ENCODE assay signal across 17 cellular contexts in genomic region chr13:35961461-35962220, GRCh38.
DNase-seq lines count a peak whose midpoint lies in the region; ATAC-seq, FAIRE-seq and TF ChIP-seq lines count a peak whose summit lies in the region.
"Had no signal": no experiment of that assay in that cellular context is flagged by ENCODE, and none has a peak within 500 bp of the region (broad histone marks: within the 10 kb centered on the region; RNA-seq: fewer than 3 reads in every experiment).

No MANE protein-coding gene starts in this region.

- 63% methylated on average over 5 of the region's 5 CpGs for WGBS in right lobe of liver (ENCODE audit: insufficient coverage, low coverage, low lambda C conversion rate, missing lambda C conversion rate)
- 77 to 79% (median 78%) methylated on average over 5 of the region's 5 CpGs for WGBS in small intestine, 3 donors

- no peaks in the 10 kb centered on the region for H3K9me3 Mint-ChIP-seq in activated CD4-positive, alpha-beta T cell treated with anti-CD3 and anti-CD28 coated beads, Interleukin-2, amount 10 ng/mL, durations not matched to agents 7 days and 5 days

- H3K4me1 Mint-ChIP-seq in activated CD4-positive, alpha-beta T cell treated with anti-CD3 and anti-CD28 coated beads, Interleukin-2, amount 10 ng/mL, durations not matched to agents 7 days and 5 days, result no peaks in the 10 kb centered on the region
- H3K4me1 Mint-ChIP-seq: stimulated activated memory B cell treated with anti-CD40 and anti-IgM and Interleukin-4, amounts not matched to agents 10 μg/mL and 1 μg/mL and 100 μg/mL, for 72 hours had no signal

- peak; percentile 8; the same call in 1 of the 2 replicates for TF ChIP-seq CTCF in AG04450 (IDR thresholded peaks at IDR 0.05; ENCODE audit: low read depth, low read length)
- TF ChIP-seq CTCF in LNCaP clone FGC (IDR thresholded peaks at IDR 0.05; ENCODE audit: control insufficient read depth, extremely low read depth, insufficient read depth), result 0 out of 2 replicates have a peak, but pooled peaks have one; percentile 21
- TF ChIP-seq CTCF in choroid plexus epithelial cell (conservative IDR thresholded peaks at IDR 0.05; ENCODE audit: low read depth, low read length), result peak; percentile 47
- peak; percentile 7 to 22 (median 20) for TF ChIP-seq CTCF in right lobe of liver (IDR thresholded peaks at IDR 0.05)

- H3K27ac ChIP-seq in AG04450 (ENCODE audit: low read depth, low read length) (no peak overlapping the region), right lobe of liver (no peak overlapping the region), small intestine (ENCODE audit: low read depth in 1 of 2, low read length in 1 of 2) (no peak overlapping the region)
- H3K27ac ChIP-seq: BLaER1 treated with 17β-estradiol and CSF1 and Interleukin-3, amounts not matched to agents 10 nM and 100 nM; prostate gland had no signal

- no peaks in the 10 kb centered on the region for H3K36me3 Mint-ChIP-seq in activated CD4-positive, alpha-beta T cell treated with anti-CD3 and anti-CD28 coated beads, Interleukin-2, amount 10 ng/mL, durations not matched to agents 7 days and 5 days (ENCODE audit: low read depth)
- H3K36me3 Mint-ChIP-seq: stimulated activated memory B cell treated with anti-CD40 and anti-IgM and Interleukin-4, amounts not matched to agents 10 μg/mL and 1 μg/mL and 100 μg/mL, for 72 hours had no signal

- H3K9me3 ChIP-seq in AG04450 (ENCODE audit: control insufficient read depth, insufficient read depth, low read length), result no peaks in the 10 kb centered on the region
- no peaks in the 10 kb centered on the region for H3K9me3 ChIP-seq in right lobe of liver
- H3K9me3 ChIP-seq in small intestine (ENCODE audit: control insufficient read depth, low read depth), result peaks cover 1% of the 10 kb centered on the region
- H3K9me3 ChIP-seq: prostate gland had no signal

- ATAC-seq in right lobe of liver (no peak), left colon (no peak)
- ATAC-seq: effector memory CD8-positive, alpha-beta T cell; stimulated activated memory B cell treated with anti-CD40 and anti-IgM and Interleukin-4, amounts not matched to agents 10 μg/mL and 1 μg/mL and 100 μg/mL, for 72 hours had no signal

- DNase-seq in AG04450 (ENCODE audit: low read depth, low spot score), result no peak
- no peak for DNase-seq in LNCaP clone FGC (ENCODE audit: low read depth)
- DNase-seq in choroid plexus epithelial cell (ENCODE audit: low read depth), result peak; percentile 40
- DNase-seq in right lobe of liver, result no peak
- no peak for DNase-seq in small intestine
- no peak for DNase-seq in left colon
- DNase-seq in erythroblast (lab: John Stamatoyannopoulos, UW), result no peak
- DNase-seq in activated CD4-positive, alpha-beta T cell treated with anti-CD3 and anti-CD28 coated beads, Interleukin-2, amount 10 ng/mL, durations not matched to agents 7 days and 5 days, result no peak
- DNase-seq: activated T-cell treated with anti-CD3 and anti-CD28 coated beads for 4 hours; amniotic stem cell; DND-41; effector memory CD8-positive, alpha-beta T cell; NCI-H1105; SHP77 treated with DMSO at 0.1 percent for 48 hours had no signal

- FAIRE-seq in small intestine (lab: Jason Lieb, UNC), result no peak

- H3K27ac Mint-ChIP-seq in activated CD4-positive, alpha-beta T cell treated with anti-CD3 and anti-CD28 coated beads, Interleukin-2, amount 10 ng/mL, durations not matched to agents 7 days and 5 days, result no peak overlapping the region
- H3K27ac Mint-ChIP-seq: effector memory CD8-positive, alpha-beta T cell; stimulated activated memory B cell treated with anti-CD40 and anti-IgM and Interleukin-4, amounts not matched to agents 10 μg/mL and 1 μg/mL and 100 μg/mL, for 72 hours had no signal

- H3K27me3 Mint-ChIP-seq in activated CD4-positive, alpha-beta T cell treated with anti-CD3 and anti-CD28 coated beads, Interleukin-2, amount 10 ng/mL, durations not matched to agents 7 days and 5 days, result no peaks in the 10 kb centered on the region
- H3K27me3 Mint-ChIP-seq: effector memory CD8-positive, alpha-beta T cell; stimulated activated memory B cell treated with anti-CD40 and anti-IgM and Interleukin-4, amounts not matched to agents 10 μg/mL and 1 μg/mL and 100 μg/mL, for 72 hours had no signal

- H3K36me3 ChIP-seq in right lobe of liver, result no peaks in the 10 kb centered on the region
- no peaks in the 10 kb centered on the region for H3K36me3 ChIP-seq in small intestine (ENCODE audit: control insufficient read depth in 2 of 2, insufficient read depth in 2 of 2, low read length in 2 of 2)
- H3K36me3 ChIP-seq: BLaER1 treated with 17β-estradiol and CSF1 and Interleukin-3, amounts not matched to agents 10 nM and 100 nM; prostate gland had no signal

- CTCF ChIA-PET in AG04450 (lab: Charles Lee), result interaction anchor here (0.7 to 1.0 kb wide), 2 partner anchors 172 to 331 kb away, joined by 3 to 4 read pairs; no protein-coding TSS in a partner anchor
- CTCF ChIA-PET in activated CD4-positive, alpha-beta T cell treated with anti-CD3 and anti-CD28 coated beads, Interleukin-2, amount 10 ng/mL, durations not matched to agents 7 days and 5 days (lab: Charles Lee), result no interaction called here

- H3K4me3 ChIP-seq in AG04450 (ENCODE audit: low read depth, low read length) (no peak overlapping the region), LNCaP clone FGC (ENCODE audit: low read depth, low read length) (no peak overlapping the region), choroid plexus epithelial cell (ENCODE audit: low read depth, low read length) (no peak overlapping the region), right lobe of liver (no peak overlapping the region), small intestine (ENCODE audit: low read depth in 1 of 2, low read length in 2 of 2) (no peak overlapping the region)
- H3K4me3 ChIP-seq: BLaER1 treated with 17β-estradiol and CSF1 and Interleukin-3, amounts not matched to agents 10 nM and 100 nM; prostate gland had no signal

- no peak overlapping the region for H3K4me3 Mint-ChIP-seq in activated CD4-positive, alpha-beta T cell treated with anti-CD3 and anti-CD28 coated beads, Interleukin-2, amount 10 ng/mL, durations not matched to agents 7 days and 5 days
- H3K4me3 Mint-ChIP-seq: effector memory CD8-positive, alpha-beta T cell; stimulated activated memory B cell treated with anti-CD40 and anti-IgM and Interleukin-4, amounts not matched to agents 10 μg/mL and 1 μg/mL and 100 μg/mL, for 72 hours had no signal

- intact Hi-C loops in right lobe of liver (cut with DNase I) (no loop called here), left colon (cut with DNase I, micrococcal nuclease) (no loop called here)

- TF ChIP-seq POLR2A in right lobe of liver (IDR thresholded peaks at IDR 0.05) (no peak), erythroblast (IDR thresholded peaks at IDR 0.05; ENCODE audit: low read length) (no peak)

- POLR2A ChIA-PET in AG04450 (lab: Yijun Ruan, JAX), result no interaction called here
- POLR2A ChIA-PET in activated CD4-positive, alpha-beta T cell treated with anti-CD3 and anti-CD28 coated beads, Interleukin-2, amount 10 ng/mL, durations not matched to agents 7 days and 5 days (lab: Charles Lee), result no interaction called here

- peaks cover 0 to 6% (median 2%) of the 10 kb centered on the region in 4 donors for H3K4me1 ChIP-seq in right lobe of liver
- no peaks in the 10 kb centered on the region for H3K4me1 ChIP-seq in small intestine (ENCODE audit: control insufficient read depth in 2 of 2, insufficient read depth in 1 of 2, low read depth in 1 of 2, low read length in 1 of 2)
- H3K4me1 ChIP-seq: prostate gland had no signal

- H3K27me3 ChIP-seq in AG04450 (ENCODE audit: control insufficient read depth, insufficient read depth, low read length) (no peaks in the 10 kb centered on the region), right lobe of liver (no peaks in the 10 kb centered on the region), small intestine (ENCODE audit: control insufficient read depth in 2 of 2, insufficient read depth in 2 of 2, low read length in 2 of 2) (no peaks in the 10 kb centered on the region)
- H3K27me3 ChIP-seq: BLaER1 treated with 17β-estradiol and CSF1 and Interleukin-3, amounts not matched to agents 10 nM and 100 nM had no signal
